11 cellular contexts compared by ENCODE assay signal in genomic region chr13:63124863-63125262, GRCh38.
A peak's percentile ranks its signal among the peaks of the same experiment; 100 is the strongest.
DNase-seq lines count a peak whose midpoint lies in the region; FAIRE-seq and TF ChIP-seq lines count a peak whose summit lies in the region.
"Had no signal": no experiment of that assay in that cellular context is flagged by ENCODE, and none has a peak within 500 bp of the region (broad histone marks: within the 10 kb centered on the region; RNA-seq: fewer than 3 reads in every experiment).

No MANE protein-coding gene starts in this region.

- peak; percentile 69 for FAIRE-seq in RCC 7860 (lab: Jason Lieb, UNC)

- TF ChIP-seq CTCF in GM12872 (IDR thresholded peaks at IDR 0.05; ENCODE audit: insufficient read depth, low read depth, low read length) (peak; percentile 16; the same call in 1 of the 3 replicates), GM20000 (IDR thresholded peaks at IDR 0.05; ENCODE audit: extremely low read depth, missing control alignments) (no peak)

- DNase-seq in A172 (ENCODE audit: low spot score) (peak; percentile 57), RCC 7860 (ENCODE audit: low spot score) (peak; percentile 38), fibroblast of the conjunctiva (ENCODE audit: low read depth) (peak; percentile 5), NCI-H1436 (lab: John Stamatoyannopoulos, UW) (no peak), cerebellar nuclear complex (lab: John Stamatoyannopoulos, UW) (no peak), GM20000 (ENCODE audit: low spot score) (no peak), cortex of kidney (lab: John Stamatoyannopoulos, UW) (no peak)
- DNase-seq: activated T-cell treated with anti-CD3 and anti-CD28 coated beads, Interleukin-2, amount 50 U/mL, for 48 hours; NK-92 treated with Interleukin-12 subunit alpha and Interleukin-12 subunit beta, amount 100 ng/mL, for 24 hours; stimulated activated CD4-positive, alpha-beta T cell treated with anti-CD3 and anti-CD28 coated beads, Interleukin-4, amount 100 ng/mL, for 1 hour had no signal

Comparison
In these comparisons a context has a peak if more than half of its experiments do, and no peak if none do; other contexts are left out.
1. DNase-seq: peak in A172 (single experiment), RCC 7860 (single experiment) and fibroblast of the conjunctiva (single experiment); none in NCI-H1436 (single experiment), cerebellar nuclear complex (0 of 2), GM20000 (single experiment) and cortex of kidney (single experiment).